ENCODE assay signal across 23 cellular contexts in the genomic region with DNA sequence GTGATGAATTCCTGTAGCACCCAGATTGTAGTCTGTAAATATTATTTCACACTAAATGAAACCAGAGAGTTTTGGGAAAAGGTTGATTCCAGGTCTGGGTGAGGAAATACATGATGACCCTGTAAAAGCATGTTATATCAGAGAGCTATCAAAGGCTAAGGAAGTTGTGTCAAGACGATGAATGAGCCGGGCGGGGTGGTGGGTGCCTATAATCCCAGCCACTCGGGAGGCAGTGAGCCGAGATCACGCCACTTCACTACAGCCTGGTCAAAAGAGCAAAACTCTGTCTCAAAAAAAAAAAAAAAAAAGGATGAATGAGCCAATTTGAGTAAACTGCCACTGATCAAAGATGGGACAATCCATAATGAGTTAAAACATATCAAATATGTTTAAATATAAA. TPM values are rescaled to one million over a fixed set of nuclear protein-coding genes. Genes with fewer than 3 reads are reported as not detected.
A peak's percentile ranks its signal among the peaks of the same experiment; 100 is the strongest.
DNase-seq lines count a peak whose midpoint lies in the region; ATAC-seq and TF ChIP-seq lines count a peak whose summit lies in the region.
"Had no signal": no experiment of that assay in that cellular context is flagged by ENCODE, and none has a peak within 500 bp of the region (broad histone marks: within the 10 kb centered on the region; RNA-seq: fewer than 3 reads in every experiment).

No MANE protein-coding gene starts in this region.

- H4K20me1 ChIP-seq in KMS-11 (ENCODE audit: insufficient read depth) (peaks cover 24% of the 10 kb centered on the region; the same call in 1 of the 2 replicates), PC-3 (ENCODE audit: low read length) (no peaks in the 10 kb centered on the region)

- TF ChIP-seq CTCF in KMS-11 (conservative IDR thresholded peaks at IDR 0.05; ENCODE audit: low read depth, low read length) = no peak
- no peak for TF ChIP-seq CTCF in PC-3 (conservative IDR thresholded peaks at IDR 0.05; ENCODE audit: low read depth, low read length)
- no peak for TF ChIP-seq CTCF in glutamatergic neuron (IDR thresholded peaks at IDR 0.05; ENCODE audit: partially characterized antibody, unreplicated experiment)

- H3K27me3 Mint-ChIP-seq in activated naive CD8-positive, alpha-beta T cell treated with anti-CD3 and anti-CD28 coated beads for 36 hours = no peaks in the 10 kb centered on the region
- no peaks in the 10 kb centered on the region for H3K27me3 Mint-ChIP-seq in naive thymus-derived CD4-positive, alpha-beta T cell
- H3K27me3 Mint-ChIP-seq in glutamatergic neuron (ENCODE audit: unreplicated experiment) = no peaks in the 10 kb centered on the region
- H3K27me3 Mint-ChIP-seq: CD8-positive, alpha-beta memory T cell had no signal

- POLR2A ChIA-PET in naive thymus-derived CD4-positive, alpha-beta T cell (lab: Charles Lee) = interaction anchor here (0.6 to 0.8 kb wide), 4 partner anchors 11 to 1136 kb away, joined by 3 to 6 read pairs (median 4); no protein-coding TSS in a partner anchor
- POLR2A ChIA-PET in PC-3 (lab: Charles Lee; ENCODE audit: unreplicated experiment) = no interaction called here

- H3K4me2 ChIP-seq in KMS-11 (0 out of 2 replicates have a peak overlapping the region, but pooled peaks have one; percentile 5), PC-3 (ENCODE audit: low read length) (no peak overlapping the region)

- peaks cover 31% of the 10 kb centered on the region for H3K36me3 Mint-ChIP-seq in activated naive CD8-positive, alpha-beta T cell treated with anti-CD3 and anti-CD28 coated beads for 36 hours
- peaks cover 7 to 51% (median 29%) of the 10 kb centered on the region in 5 donors for H3K36me3 Mint-ChIP-seq in naive thymus-derived CD4-positive, alpha-beta T cell
- H3K36me3 Mint-ChIP-seq in glutamatergic neuron (ENCODE audit: unreplicated experiment) = no peaks in the 10 kb centered on the region

- no peaks in the 10 kb centered on the region for H3F3A ChIP-seq in PC-3 (ENCODE audit: low read length, unreplicated experiment)

- H3K4me3 ChIP-seq in KMS-11 (IDR thresholded peaks at IDR 0.05; ENCODE audit: insufficient read depth, low read depth, low read length) = no peak overlapping the region
- no peak overlapping the region for H3K4me3 ChIP-seq in naive thymus-derived CD4-positive, alpha-beta T cell (ENCODE audit: low read length)
- H3K4me3 ChIP-seq in PC-3 (ENCODE audit: low read length) = no peak overlapping the region
- H3K4me3 ChIP-seq: K562, MG63 had no signal

- no TSS peak for BruUV-seq in PC-3 (replicated peaks; lab: Mats Ljungman, UMichigan)

- H3K4me1 Mint-ChIP-seq in activated naive CD8-positive, alpha-beta T cell treated with anti-CD3 and anti-CD28 coated beads for 36 hours = peaks cover 28% of the 10 kb centered on the region
- H3K4me1 Mint-ChIP-seq in naive thymus-derived CD4-positive, alpha-beta T cell = peaks cover 22 to 81% (median 55%) of the 10 kb centered on the region in 7 donors
- H3K4me1 Mint-ChIP-seq in glutamatergic neuron (ENCODE audit: low read depth, unreplicated experiment) = no peaks in the 10 kb centered on the region

- no peaks in the 10 kb centered on the region for H3K9me2 ChIP-seq in PC-3 (replicated peaks; ENCODE audit: low read length)

- H3K36me3 ChIP-seq in KMS-11 (ENCODE audit: insufficient read depth) = peaks cover 81% of the 10 kb centered on the region
- H3K36me3 ChIP-seq in naive thymus-derived CD4-positive, alpha-beta T cell (ENCODE audit: control insufficient read depth in 2 of 3, insufficient read depth in 3 of 3, low read length in 3 of 3) = peaks cover 1 to 63% (median 17%) of the 10 kb centered on the region in 3 experiments
- no peaks in the 10 kb centered on the region for H3K36me3 ChIP-seq in PC-3 (ENCODE audit: low read depth, low read length)

- no peak overlapping the region for H3K4me3 Mint-ChIP-seq in activated naive CD8-positive, alpha-beta T cell treated with anti-CD3 and anti-CD28 coated beads for 36 hours
- peak overlapping the region in 5 of 10 donors; percentile 18 to 55 (median 34) for H3K4me3 Mint-ChIP-seq in naive thymus-derived CD4-positive, alpha-beta T cell
- no peak overlapping the region for H3K4me3 Mint-ChIP-seq in glutamatergic neuron (ENCODE audit: unreplicated experiment)
- H3K4me3 Mint-ChIP-seq: CD8-positive, alpha-beta memory T cell had no signal

- DNase-seq in activated naive CD8-positive, alpha-beta T cell treated with anti-CD3 and anti-CD28 coated beads for 36 hours = no peak
- DNase-seq in epithelial cell of prostate (ENCODE audit: low read depth, low spot score) (no peak), NCI-H187 treated with DMSO at 0.1 percent for 48 hours (lab: John Stamatoyannopoulos, UW) (no peak), PC-3 (no peak), left colon (no peak), glutamatergic neuron (no peak)
- DNase-seq in naive thymus-derived CD4-positive, alpha-beta T cell = no peak
- DNase-seq: CD8-positive, alpha-beta memory T cell; DMS 273 treated with DMSO at 0.1 percent for 48 hours; DMS79 treated with DMSO at 0.1 percent for 48 hours; GF-D8; MG63; NCI-H1105 treated with DMSO at 0.1 percent for 48 hours; NCI-H2081; NCI-H226; NCI-H510A; NCI-H69; SHP77 had no signal

- H3K4me1 ChIP-seq in KMS-11 (ENCODE audit: low read depth, poor library complexity, severe bottlenecking) = peaks cover 100% of the 10 kb centered on the region
- H3K4me1 ChIP-seq in naive thymus-derived CD4-positive, alpha-beta T cell (ENCODE audit: control insufficient read depth in 2 of 2, insufficient read depth in 2 of 2, low read length in 2 of 2) = peaks cover 0 to 20% of the 10 kb centered on the region in 2 donors
- H3K4me1 ChIP-seq in PC-3 (ENCODE audit: insufficient read depth, low read length) = no peaks in the 10 kb centered on the region

- intact Hi-C loops in naive thymus-derived CD4-positive, alpha-beta T cell (cut with micrococcal nuclease) = no loop called here
- intact Hi-C loops in PC-3 (cut with micrococcal nuclease) = no loop called here
- intact Hi-C loops in left colon (cut with DNase I, micrococcal nuclease) = no loop called here

- H2AFZ ChIP-seq in KMS-11 (ENCODE audit: low read depth) (no peak overlapping the region), PC-3 (ENCODE audit: low read length) (no peak overlapping the region)

- no peaks in the 10 kb centered on the region for H3K9me3 ChIP-seq in naive thymus-derived CD4-positive, alpha-beta T cell (ENCODE audit: control insufficient read depth in 2 of 3, low read length in 3 of 3)
- no peaks in the 10 kb centered on the region for H3K9me3 ChIP-seq in PC-3 (ENCODE audit: low read length)
- H3K9me3 ChIP-seq: MG63 had no signal

- CTCF ChIA-PET in naive thymus-derived CD4-positive, alpha-beta T cell (lab: Charles Lee) = interaction anchor here (0.6 to 1.0 kb wide), 4 partner anchors 30 to 936 kb away, joined by 3 read pairs; no protein-coding TSS in a partner anchor
- CTCF ChIA-PET in PC-3 (lab: Charles Lee) = no interaction called here

- H3K27ac Mint-ChIP-seq in activated naive CD8-positive, alpha-beta T cell treated with anti-CD3 and anti-CD28 coated beads for 36 hours = peak overlapping the region; percentile 45
- H3K27ac Mint-ChIP-seq in naive thymus-derived CD4-positive, alpha-beta T cell = peak overlapping the region in 8 of 9 donors; percentile 18 to 84 (median 72)
- no peak overlapping the region for H3K27ac Mint-ChIP-seq in glutamatergic neuron (ENCODE audit: unreplicated experiment)

- ATAC-seq in naive thymus-derived CD4-positive, alpha-beta T cell = no peak
- ATAC-seq in PC-3 (no peak), left colon (no peak)
- ATAC-seq: K562, Panc1 had no signal

- H3K9me3 Mint-ChIP-seq in activated naive CD8-positive, alpha-beta T cell treated with anti-CD3 and anti-CD28 coated beads for 36 hours = no peaks in the 10 kb centered on the region
- H3K9me3 Mint-ChIP-seq in naive thymus-derived CD4-positive, alpha-beta T cell = no peaks in the 10 kb centered on the region
- H3K9me3 Mint-ChIP-seq in glutamatergic neuron (ENCODE audit: unreplicated experiment) = no peaks in the 10 kb centered on the region
- H3K9me3 Mint-ChIP-seq: CD8-positive, alpha-beta memory T cell had no signal

- H3K27ac ChIP-seq in KMS-11 (peak overlapping the region; percentile 4; the same call in 1 of the 2 replicates), epithelial cell of prostate (peak overlapping the region; percentile 58), PC-3 (ENCODE audit: low read length) (no peak overlapping the region)
- peak overlapping the region; percentile 55 for H3K27ac ChIP-seq in naive thymus-derived CD4-positive, alpha-beta T cell (ENCODE audit: low read depth, low read length)
- H3K27ac ChIP-seq: C4-2B, RWPE1 had no signal

- H3K9ac ChIP-seq in KMS-11 (no peak overlapping the region), PC-3 (ENCODE audit: low read length) (no peak overlapping the region)

- H3K27me3 ChIP-seq in KMS-11 (ENCODE audit: insufficient read depth, low read depth) (no peaks in the 10 kb centered on the region), PC-3 (ENCODE audit: low read length) (no peaks in the 10 kb centered on the region)
- H3K27me3 ChIP-seq in naive thymus-derived CD4-positive, alpha-beta T cell (ENCODE audit: control insufficient read depth in 2 of 2, insufficient read depth in 2 of 2, low read length in 2 of 2) = no peaks in the 10 kb centered on the region
- H3K27me3 ChIP-seq: MG63 had no signal

- H3K79me2 ChIP-seq in KMS-11 (ENCODE audit: insufficient read depth, low read depth) (peaks cover 98% of the 10 kb centered on the region), PC-3 (ENCODE audit: low read length) (no peaks in the 10 kb centered on the region)

RNA-seq across cellular contexts. Expression of a gene that starts 29.2 kb away (rescaled TPM):
- total RNA-seq in activated naive CD8-positive, alpha-beta T cell treated with anti-CD3 and anti-CD28 coated beads for 36 hours = 10 to 100 TPM; 47.1 to 58.0 TPM
- total RNA-seq in naive thymus-derived CD4-positive, alpha-beta T cell = 100 to 1,000 TPM; 101 to 372 (median 346) TPM
- 100 to 1,000 TPM; 130 to 148 TPM for polyA plus RNA-seq in naive thymus-derived CD4-positive, alpha-beta T cell
- total RNA-seq in PC-3 (2014; rRNA removed) = 25.7 and 28.0 TPM in 2 replicates
- total RNA-seq in left colon = 100 to 1,000 TPM in 1 of 2 donors, 10 to 100 TPM in 1; 73.6 to 114 TPM
- 37.7 TPM for total RNA-seq in glutamatergic neuron (ENCODE audit: unreplicated experiment)
